ENCODE assay signal across 8 cellular contexts in the genomic region with DNA sequence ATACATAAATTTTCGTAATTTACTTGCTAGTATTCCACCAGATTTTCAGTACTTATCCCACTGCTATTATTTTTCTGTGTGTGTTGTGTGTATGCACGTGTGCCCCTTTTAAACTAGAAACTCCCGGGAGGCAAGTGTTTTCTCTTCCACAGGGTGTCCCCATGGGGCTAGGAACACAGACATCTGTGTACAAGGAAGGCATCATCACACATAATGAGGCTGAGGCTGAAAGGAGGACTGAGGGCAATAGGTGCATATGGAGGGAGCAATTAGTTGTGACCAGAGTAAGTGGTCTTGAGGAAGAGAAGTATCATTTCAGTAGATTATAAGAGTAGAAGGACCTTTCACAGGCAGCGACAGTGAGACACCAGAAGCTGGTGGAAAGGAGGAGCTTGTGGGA. TPM values are rescaled to one million over a fixed set of nuclear protein-coding genes. Genes with fewer than 3 reads are reported as not detected.
DNase-seq lines count a peak whose midpoint lies in the region; ATAC-seq and TF ChIP-seq lines count a peak whose summit lies in the region.

No MANE protein-coding gene starts in this region.

- no peaks in the 10 kb centered on the region for H3K36me3 ChIP-seq in neural progenitor cell
- H3K36me3 ChIP-seq in aorta (ENCODE audit: control insufficient read depth in 1 of 2, insufficient read depth in 2 of 2, low read length in 1 of 2) = no peaks in the 10 kb centered on the region

- H3F3A ChIP-seq in neural progenitor cell (ENCODE audit: low read depth) = peaks cover 56% of the 10 kb centered on the region

- no peak overlapping the region for H2AFZ ChIP-seq in neural progenitor cell (replicated peaks)

- no peak overlapping the region for H3K4me3 ChIP-seq in neural progenitor cell
- H3K4me3 ChIP-seq in aorta (ENCODE audit: low read length in 2 of 2) = no peak overlapping the region

- no peak for DNase-seq in T-helper 1 cell
- peak; percentile 36 for DNase-seq in NCI-H1092 treated with DMSO at 0.1 percent for 48 hours (lab: John Stamatoyannopoulos, UW)
- no peak for DNase-seq in activated CD8-positive, alpha-beta T cell treated with anti-CD3 and anti-CD28 coated beads, Interleukin-2, amount 10 ng/mL, durations not matched to agents 7 days and 5 days
- DNase-seq in neural progenitor cell (ENCODE audit: low spot score) = no peak
- DNase-seq in aorta = no peak

- peaks cover 4% of the 10 kb centered on the region for H4K20me1 ChIP-seq in neural progenitor cell (ENCODE audit: low read depth)

- H3K4me2 ChIP-seq in neural progenitor cell = no peak overlapping the region

- H3K9ac ChIP-seq in neural progenitor cell = no peak overlapping the region

- peak overlapping the region; percentile 8 for H3K4me3 Mint-ChIP-seq in T-helper 1 cell treated with Interleukin-12 subunit alpha and Interleukin-12 subunit beta and Interleukin-4 antibody, amounts not matched to agents 30 μg/mL and 1 μg/mL, for 36 hours
- peak overlapping the region; percentile 46 for H3K4me3 Mint-ChIP-seq in activated CD8-positive, alpha-beta T cell treated with anti-CD3 and anti-CD28 coated beads, Interleukin-2, amount 10 ng/mL, durations not matched to agents 7 days and 5 days
- peak overlapping the region; percentile 93 for H3K4me3 Mint-ChIP-seq in neural progenitor cell

- POLR2A ChIA-PET in activated CD8-positive, alpha-beta T cell treated with anti-CD3 and anti-CD28 coated beads, Interleukin-2, amount 10 ng/mL, durations not matched to agents 7 days and 5 days (lab: Charles Lee) = interaction anchor here (1.4 kb wide), 1 partner anchor 9 kb away, joined by 3 read pairs; no protein-coding TSS in a partner anchor

- intact Hi-C loops in aorta (cut with DNase I) = no loop called here

- peaks cover 32% of the 10 kb centered on the region for H3K4me1 Mint-ChIP-seq in T-helper 1 cell treated with Interleukin-12 subunit alpha and Interleukin-12 subunit beta and Interleukin-4 antibody, amounts not matched to agents 30 μg/mL and 1 μg/mL, for 36 hours (ENCODE audit: low read depth)
- H3K4me1 Mint-ChIP-seq in activated CD8-positive, alpha-beta T cell treated with anti-CD3 and anti-CD28 coated beads, Interleukin-2, amount 10 ng/mL, durations not matched to agents 7 days and 5 days (ENCODE audit: low read depth) = peaks cover 53% of the 10 kb centered on the region
- H3K4me1 Mint-ChIP-seq in neural progenitor cell = peaks cover 51% of the 10 kb centered on the region

- H3K9me3 ChIP-seq in neural progenitor cell (ENCODE audit: low read depth) (no peaks in the 10 kb centered on the region), aorta (ENCODE audit: control insufficient read depth, low read length) (no peaks in the 10 kb centered on the region)

- CTCF ChIA-PET in activated CD8-positive, alpha-beta T cell treated with anti-CD3 and anti-CD28 coated beads, Interleukin-2, amount 10 ng/mL, durations not matched to agents 7 days and 5 days (lab: Charles Lee) = interaction anchor here (1.4 to 2.2 kb wide), 2 partner anchors 12 to 18 kb away, joined by 3 to 9 read pairs; a partner anchor contains a TSS

- H3K79me2 ChIP-seq in neural progenitor cell (ENCODE audit: low read depth) = peaks cover 33% of the 10 kb centered on the region

- no peak for ATAC-seq in activated CD8-positive, alpha-beta T cell treated with anti-CD3 and anti-CD28 coated beads, Interleukin-2, amount 10 ng/mL, durations not matched to agents 7 days and 5 days
- no peak for ATAC-seq in HG03469 (IDR thresholded peaks at IDR 0.05; ENCODE audit: unreplicated experiment)
- no peak for ATAC-seq in GM19023 (IDR thresholded peaks at IDR 0.05; ENCODE audit: unreplicated experiment)
- ATAC-seq in aorta (ENCODE audit: low FRiP score) = no peak

- H3K27me3 ChIP-seq in neural progenitor cell (peaks cover 15% of the 10 kb centered on the region), aorta (ENCODE audit: control insufficient read depth in 1 of 2, insufficient read depth in 2 of 2, low read length in 1 of 2) (no peaks in the 10 kb centered on the region)

- WGBS in aorta, 2 donors = 61 to 65% methylated on average over 4 of the region's 4 CpGs

- H3K27ac Mint-ChIP-seq in T-helper 1 cell treated with Interleukin-12 subunit alpha and Interleukin-12 subunit beta and Interleukin-4 antibody, amounts not matched to agents 30 μg/mL and 1 μg/mL, for 36 hours = peak overlapping the region; percentile 53
- peak overlapping the region; percentile 64 for H3K27ac Mint-ChIP-seq in activated CD8-positive, alpha-beta T cell treated with anti-CD3 and anti-CD28 coated beads, Interleukin-2, amount 10 ng/mL, durations not matched to agents 7 days and 5 days
- H3K27ac Mint-ChIP-seq in neural progenitor cell = peak overlapping the region; percentile 85

- H3K36me3 Mint-ChIP-seq in T-helper 1 cell treated with Interleukin-12 subunit alpha and Interleukin-12 subunit beta and Interleukin-4 antibody, amounts not matched to agents 30 μg/mL and 1 μg/mL, for 36 hours (ENCODE audit: low read depth) = peaks cover 8% of the 10 kb centered on the region
- peaks cover 22% of the 10 kb centered on the region for H3K36me3 Mint-ChIP-seq in activated CD8-positive, alpha-beta T cell treated with anti-CD3 and anti-CD28 coated beads, Interleukin-2, amount 10 ng/mL, durations not matched to agents 7 days and 5 days (ENCODE audit: low read depth)
- H3K36me3 Mint-ChIP-seq in neural progenitor cell = peaks cover 3% of the 10 kb centered on the region

- H3K4me1 ChIP-seq in neural progenitor cell = peaks cover 18% of the 10 kb centered on the region
- H3K4me1 ChIP-seq in aorta (ENCODE audit: control insufficient read depth in 1 of 2, insufficient read depth in 2 of 2, low read length in 2 of 2) = peaks cover 0 to under 1% of the 10 kb centered on the region in 2 donors

- TF ChIP-seq CTCF in neural progenitor cell (IDR thresholded peaks at IDR 0.05) = peak; percentile 7

- no peak overlapping the region for H3K27ac ChIP-seq in neural progenitor cell
- no peak overlapping the region for H3K27ac ChIP-seq in aorta (ENCODE audit: low read depth in 1 of 2, low read length in 2 of 2)

- H3K27me3 Mint-ChIP-seq in T-helper 1 cell treated with Interleukin-12 subunit alpha and Interleukin-12 subunit beta and Interleukin-4 antibody, amounts not matched to agents 30 μg/mL and 1 μg/mL, for 36 hours (ENCODE audit: low read depth) = no peaks in the 10 kb centered on the region
- no peaks in the 10 kb centered on the region for H3K27me3 Mint-ChIP-seq in activated CD8-positive, alpha-beta T cell treated with anti-CD3 and anti-CD28 coated beads, Interleukin-2, amount 10 ng/mL, durations not matched to agents 7 days and 5 days (ENCODE audit: low read depth)
- H3K27me3 Mint-ChIP-seq in neural progenitor cell (ENCODE audit: insufficient read depth, low read depth) = peaks cover 2% of the 10 kb centered on the region

- no peaks in the 10 kb centered on the region for H3K9me3 Mint-ChIP-seq in T-helper 1 cell treated with Interleukin-12 subunit alpha and Interleukin-12 subunit beta and Interleukin-4 antibody, amounts not matched to agents 30 μg/mL and 1 μg/mL, for 36 hours
- H3K9me3 Mint-ChIP-seq in activated CD8-positive, alpha-beta T cell treated with anti-CD3 and anti-CD28 coated beads, Interleukin-2, amount 10 ng/mL, durations not matched to agents 7 days and 5 days (ENCODE audit: insufficient read depth) = no peaks in the 10 kb centered on the region
- no peaks in the 10 kb centered on the region for H3K9me3 Mint-ChIP-seq in neural progenitor cell

RNA-seq across cellular contexts. Expression of a gene that starts 2.1 kb away (rescaled TPM):
- 10 to 100 TPM; 52.5 to 57.7 TPM for total RNA-seq in activated CD8-positive, alpha-beta T cell treated with anti-CD3 and anti-CD28 coated beads, Interleukin-2, amount 10 ng/mL, durations not matched to agents 7 days and 5 days
- total RNA-seq in neural progenitor cell (ENCODE audit: low replicate concordance) (13.4 and 24.3 TPM in 2 replicates), aorta (10 to 100 TPM; 23.6 to 41.8 TPM)
- polyA plus RNA-seq in aorta = 10 to 100 TPM in 1 of 2 donors, 1 to 10 TPM in 1; 7.3 to 20.2 TPM

RNA-seq across cellular contexts. Expression of a gene that starts 3.4 kb away (rescaled TPM):
- total RNA-seq in activated CD8-positive, alpha-beta T cell treated with anti-CD3 and anti-CD28 coated beads, Interleukin-2, amount 10 ng/mL, durations not matched to agents 7 days and 5 days = 10 to 100 TPM; 33.2 to 35.2 TPM
- 1.5 and 3.7 TPM in 2 replicates for total RNA-seq in neural progenitor cell (ENCODE audit: low replicate concordance)
- total RNA-seq in aorta = 10 to 100 TPM in 1 of 2 donors, 1 to 10 TPM in 1; 9.5 to 10.1 TPM
- 10 to 100 TPM in 1 of 2 donors, 1 to 10 TPM in 1; 6.6 to 10.3 TPM for polyA plus RNA-seq in aorta

RNA-seq across cellular contexts. Expression of a gene that starts 17.6 kb away (rescaled TPM):
- 10 to 100 TPM; 36.1 to 40.9 TPM for total RNA-seq in activated CD8-positive, alpha-beta T cell treated with anti-CD3 and anti-CD28 coated beads, Interleukin-2, amount 10 ng/mL, durations not matched to agents 7 days and 5 days
- total RNA-seq in neural progenitor cell (ENCODE audit: low replicate concordance) = 32.5 and 47.3 TPM in 2 replicates
- total RNA-seq in aorta = 10 to 100 TPM; 14.3 to 32.4 TPM
- polyA plus RNA-seq in aorta = 10 to 100 TPM; 12.1 to 23.1 TPM

RNA-seq across cellular contexts. Expression of a gene that starts 19.1 kb away (rescaled TPM):
- total RNA-seq in activated CD8-positive, alpha-beta T cell treated with anti-CD3 and anti-CD28 coated beads, Interleukin-2, amount 10 ng/mL, durations not matched to agents 7 days and 5 days = 10 to 100 TPM; 31.0 to 32.5 TPM
- total RNA-seq in neural progenitor cell (ENCODE audit: low replicate concordance) (30.0 and 31.1 TPM in 2 replicates), aorta (1 to 10 TPM; 6.9 to 8.1 TPM)
- polyA plus RNA-seq in aorta = 1 to 10 TPM; 4.4 to 9.2 TPM

RNA-seq across cellular contexts. Expression of a gene that starts 36.2 kb away (rescaled TPM):
- total RNA-seq in activated CD8-positive, alpha-beta T cell treated with anti-CD3 and anti-CD28 coated beads, Interleukin-2, amount 10 ng/mL, durations not matched to agents 7 days and 5 days = 10 to 100 TPM; 30.8 to 31.6 TPM
- total RNA-seq in neural progenitor cell (ENCODE audit: low replicate concordance) = 10.4 and 20.7 TPM in 2 replicates
- 10 to 100 TPM; 24.9 to 28.0 TPM for total RNA-seq in aorta
- 10 to 100 TPM; 21.8 to 60.5 TPM for polyA plus RNA-seq in aorta

Comparison
In these comparisons a context has a peak if more than half of its experiments do, and no peak if none do; other contexts are left out.
1. H3K4me3 Mint-ChIP-seq: peak in every context shown above with its lines; median percentile 93 in neural progenitor cell; 46 in activated CD8-positive, alpha-beta T cell treated with anti-CD3 and anti-CD28 coated beads, Interleukin-2, amount 10 ng/mL, durations not matched to agents 7 days and 5 days; 8 in T-helper 1 cell treated with Interleukin-12 subunit alpha and Interleukin-12 subunit beta and Interleukin-4 antibody, amounts not matched to agents 30 μg/mL and 1 μg/mL, for 36 hours.